In the genomic region with DNA sequence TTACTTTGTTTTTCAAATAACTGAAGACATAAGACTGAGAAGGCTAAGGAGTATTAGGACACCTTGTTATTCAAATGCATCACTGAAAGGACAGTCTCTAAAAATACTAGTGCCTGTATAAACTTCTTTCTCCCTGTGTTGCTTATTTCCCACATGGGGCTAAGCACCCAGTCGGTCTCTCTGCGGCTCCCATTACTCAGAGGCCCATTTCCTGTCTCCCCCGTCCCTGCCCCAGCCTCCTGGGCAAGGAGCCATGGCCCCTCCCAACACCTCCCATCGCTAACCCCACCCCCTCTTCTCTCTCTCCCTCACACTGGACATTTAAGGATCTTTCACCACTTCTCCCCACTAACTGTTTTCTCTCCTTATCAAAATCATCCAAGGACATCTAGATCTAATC, we compare ENCODE assay signal across 8 cellular contexts.
A peak's percentile ranks its signal among the peaks of the same experiment; 100 is the strongest.
DNase-seq lines count a peak whose midpoint lies in the region; ATAC-seq and TF ChIP-seq lines count a peak whose summit lies in the region.

No MANE protein-coding gene starts in this region.

- POLR2A ChIA-PET in activated CD8-positive, alpha-beta T cell treated with anti-CD3 and anti-CD28 coated beads for 36 hours (lab: Charles Lee): no interaction called here
- POLR2A ChIA-PET in activated CD8-positive, alpha-beta T cell treated with anti-CD3 and anti-CD28 coated beads, Interleukin-2, amount 10 ng/mL, durations not matched to agents 7 days and 5 days (lab: Charles Lee): no interaction called here
- POLR2A ChIA-PET in CD4-positive, alpha-beta T cell (lab: Charles Lee): no interaction called here

- peaks cover 4% of the 10 kb centered on the region for H3K4me1 Mint-ChIP-seq in activated CD8-positive, alpha-beta T cell treated with anti-CD3 and anti-CD28 coated beads for 36 hours (ENCODE audit: low read depth)
- peaks cover 5% of the 10 kb centered on the region for H3K4me1 Mint-ChIP-seq in activated CD8-positive, alpha-beta T cell treated with anti-CD3 and anti-CD28 coated beads, Interleukin-2, amount 10 ng/mL, durations not matched to agents 7 days and 5 days (ENCODE audit: low read depth)
- peaks cover 5% of the 10 kb centered on the region for H3K4me1 Mint-ChIP-seq in CD4-positive, alpha-beta T cell (ENCODE audit: low read depth)

- no peak for ATAC-seq in activated CD8-positive, alpha-beta T cell treated with anti-CD3 and anti-CD28 coated beads for 36 hours
- no peak for ATAC-seq in activated CD8-positive, alpha-beta T cell treated with anti-CD3 and anti-CD28 coated beads, Interleukin-2, amount 10 ng/mL, durations not matched to agents 7 days and 5 days
- ATAC-seq in RWPE2 (ENCODE audit: low read depth) (peak; percentile 95), upper lobe of right lung (peak; percentile 67), GM18502 (IDR thresholded peaks at IDR 0.05; ENCODE audit: poor library complexity, unreplicated experiment) (no peak)
- ATAC-seq in CD4-positive, alpha-beta T cell (ENCODE audit: poor library complexity): no peak

- H3K4me3 ChIP-seq in RWPE2 (ENCODE audit: severe bottlenecking): no peak overlapping the region
- no peak overlapping the region for H3K4me3 ChIP-seq in upper lobe of right lung

- H3K36me3 ChIP-seq in RWPE2 (ENCODE audit: low read depth): no peaks in the 10 kb centered on the region
- H3K36me3 ChIP-seq in upper lobe of right lung: no peaks in the 10 kb centered on the region

- H3K36me3 Mint-ChIP-seq in activated CD8-positive, alpha-beta T cell treated with anti-CD3 and anti-CD28 coated beads for 36 hours (ENCODE audit: low read depth): no peaks in the 10 kb centered on the region
- no peaks in the 10 kb centered on the region for H3K36me3 Mint-ChIP-seq in activated CD8-positive, alpha-beta T cell treated with anti-CD3 and anti-CD28 coated beads, Interleukin-2, amount 10 ng/mL, durations not matched to agents 7 days and 5 days (ENCODE audit: low read depth)
- H3K36me3 Mint-ChIP-seq in CD4-positive, alpha-beta T cell (ENCODE audit: low read depth): no peaks in the 10 kb centered on the region

- intact Hi-C loops in activated CD8-positive, alpha-beta T cell treated with anti-CD3 and anti-CD28 coated beads for 36 hours (cut with micrococcal nuclease): no loop called here
- intact Hi-C loops in cardiac septum (cut with DNase I): loop anchor here (5.0 kb wide), 1 partner anchor 35 kb away; no protein-coding TSS in a partner anchor
- intact Hi-C loops in upper lobe of right lung (cut with DNase I): no loop called here
- intact Hi-C loops in CD4-positive, alpha-beta T cell (cut with DNase I, micrococcal nuclease): no loop called here

- H3K9me3 Mint-ChIP-seq in activated CD8-positive, alpha-beta T cell treated with anti-CD3 and anti-CD28 coated beads for 36 hours: no peaks in the 10 kb centered on the region
- H3K9me3 Mint-ChIP-seq in activated CD8-positive, alpha-beta T cell treated with anti-CD3 and anti-CD28 coated beads, Interleukin-2, amount 10 ng/mL, durations not matched to agents 7 days and 5 days (ENCODE audit: insufficient read depth): no peaks in the 10 kb centered on the region
- H3K9me3 Mint-ChIP-seq in CD4-positive, alpha-beta T cell: no peaks in the 10 kb centered on the region

- TF ChIP-seq CTCF in activated CD8-positive, alpha-beta T cell treated with anti-CD3 and anti-CD28 coated beads for 36 hours (IDR thresholded peaks at IDR 0.05): no peak
- no peak for TF ChIP-seq CTCF in RWPE2 (IDR thresholded peaks at IDR 0.05; ENCODE audit: poor library complexity, severe bottlenecking)
- no peak for TF ChIP-seq CTCF in upper lobe of right lung (IDR thresholded peaks at IDR 0.05)
- TF ChIP-seq CTCF in CD4-positive, alpha-beta T cell (IDR thresholded peaks at IDR 0.05): no peak

- H3K27ac Mint-ChIP-seq in activated CD8-positive, alpha-beta T cell treated with anti-CD3 and anti-CD28 coated beads for 36 hours: no peak overlapping the region
- H3K27ac Mint-ChIP-seq in activated CD8-positive, alpha-beta T cell treated with anti-CD3 and anti-CD28 coated beads, Interleukin-2, amount 10 ng/mL, durations not matched to agents 7 days and 5 days: no peak overlapping the region
- H3K27ac Mint-ChIP-seq in CD4-positive, alpha-beta T cell: no peak overlapping the region

- H3K27me3 Mint-ChIP-seq in activated CD8-positive, alpha-beta T cell treated with anti-CD3 and anti-CD28 coated beads for 36 hours: no peaks in the 10 kb centered on the region
- H3K27me3 Mint-ChIP-seq in activated CD8-positive, alpha-beta T cell treated with anti-CD3 and anti-CD28 coated beads, Interleukin-2, amount 10 ng/mL, durations not matched to agents 7 days and 5 days (ENCODE audit: low read depth): peaks cover 3% of the 10 kb centered on the region
- peaks cover 3% of the 10 kb centered on the region for H3K27me3 Mint-ChIP-seq in CD4-positive, alpha-beta T cell

- no peak overlapping the region for H3K4me3 Mint-ChIP-seq in activated CD8-positive, alpha-beta T cell treated with anti-CD3 and anti-CD28 coated beads for 36 hours
- no peak overlapping the region for H3K4me3 Mint-ChIP-seq in activated CD8-positive, alpha-beta T cell treated with anti-CD3 and anti-CD28 coated beads, Interleukin-2, amount 10 ng/mL, durations not matched to agents 7 days and 5 days
- H3K4me3 Mint-ChIP-seq in CD4-positive, alpha-beta T cell: no peak overlapping the region

- CTCF ChIA-PET in activated CD8-positive, alpha-beta T cell treated with anti-CD3 and anti-CD28 coated beads for 36 hours (lab: Charles Lee): no interaction called here
- CTCF ChIA-PET in activated CD8-positive, alpha-beta T cell treated with anti-CD3 and anti-CD28 coated beads, Interleukin-2, amount 10 ng/mL, durations not matched to agents 7 days and 5 days (lab: Charles Lee): no interaction called here
- CTCF ChIA-PET in CD4-positive, alpha-beta T cell (lab: Charles Lee): no interaction called here

- H3K4me1 ChIP-seq in RWPE2 (ENCODE audit: insufficient read depth, poor library complexity, severe bottlenecking) (peaks cover 8% of the 10 kb centered on the region), upper lobe of right lung (peaks cover 7% of the 10 kb centered on the region)

- peak; percentile 10 for DNase-seq in activated CD8-positive, alpha-beta T cell treated with anti-CD3 and anti-CD28 coated beads for 36 hours
- no peak for DNase-seq in activated CD8-positive, alpha-beta T cell treated with anti-CD3 and anti-CD28 coated beads, Interleukin-2, amount 10 ng/mL, durations not matched to agents 7 days and 5 days
- DNase-seq in RWPE2 (ENCODE audit: low spot score): peak; percentile 80
- DNase-seq in cardiac septum (ENCODE audit: low spot score): peak; percentile 78
- no peak for DNase-seq in upper lobe of right lung
- DNase-seq in CD4-positive, alpha-beta T cell: no peak
- DNase-seq in SW 1271 (lab: John Stamatoyannopoulos, UW): no peak

- no peak overlapping the region for H3K27ac ChIP-seq in RWPE2 (ENCODE audit: poor library complexity, severe bottlenecking)
- H3K27ac ChIP-seq in upper lobe of right lung: no peak overlapping the region
- H3K27ac ChIP-seq in CD4-positive, alpha-beta T cell (ENCODE audit: low read depth, low read length): no peak overlapping the region

- H3K9me3 ChIP-seq in RWPE2 (ENCODE audit: severe bottlenecking) (no peaks in the 10 kb centered on the region), upper lobe of right lung (no peaks in the 10 kb centered on the region)
- no peaks in the 10 kb centered on the region for H3K9me3 ChIP-seq in CD4-positive, alpha-beta T cell (ENCODE audit: control insufficient read depth, low read length)

- H3K27me3 ChIP-seq in RWPE2 (ENCODE audit: insufficient read depth, poor library complexity, severe bottlenecking) (peaks cover 5% of the 10 kb centered on the region), upper lobe of right lung (no peaks in the 10 kb centered on the region)
- no peaks in the 10 kb centered on the region for H3K27me3 ChIP-seq in CD4-positive, alpha-beta T cell (ENCODE audit: control insufficient read depth, insufficient read depth, low read length)

Comparison
In these comparisons a context has a peak if more than half of its experiments do, and no peak if none do; other contexts are left out.
1. DNase-seq: peak in activated CD8-positive, alpha-beta T cell treated with anti-CD3 and anti-CD28 coated beads for 36 hours (single experiment), RWPE2 (single experiment) and cardiac septum (single experiment); none in activated CD8-positive, alpha-beta T cell treated with anti-CD3 and anti-CD28 coated beads, Interleukin-2, amount 10 ng/mL, durations not matched to agents 7 days and 5 days (single experiment), upper lobe of right lung (single experiment), CD4-positive, alpha-beta T cell (0 of 10) and SW 1271 (0 of 2).
2. ATAC-seq: peak in RWPE2 (single experiment) and upper lobe of right lung (single experiment); none in activated CD8-positive, alpha-beta T cell treated with anti-CD3 and anti-CD28 coated beads for 36 hours (single experiment), activated CD8-positive, alpha-beta T cell treated with anti-CD3 and anti-CD28 coated beads, Interleukin-2, amount 10 ng/mL, durations not matched to agents 7 days and 5 days (single experiment), CD4-positive, alpha-beta T cell (single experiment) and GM18502 (single experiment).